In genomic region chr20:10946124-10946880, GRCh38 we compare ENCODE assay signal across 13 cellular contexts.
"Had no signal": no experiment of that assay in that cellular context is flagged by ENCODE, and none has a peak within 500 bp of the region (broad histone marks: within the 10 kb centered on the region; RNA-seq: fewer than 3 reads in every experiment).

No MANE protein-coding gene starts in this region.

- H3K9me3 Mint-ChIP-seq: activated naive CD8-positive, alpha-beta T cell treated with anti-CD3 and anti-CD28 coated beads, Interleukin-2, amount 10 ng/mL, durations not matched to agents 7 days and 5 days; dendritic cell treated with granulocyte-macrophage colony-stimulating factor and Interleukin-4, amounts not matched to agents 40 ng/mL and 50 ng/mL, for 4 days; nephron had no signal

- H3K36me3 Mint-ChIP-seq: activated naive CD8-positive, alpha-beta T cell treated with anti-CD3 and anti-CD28 coated beads, Interleukin-2, amount 10 ng/mL, durations not matched to agents 7 days and 5 days had no signal

- H3K27ac Mint-ChIP-seq: activated CD8-positive, alpha-beta T cell treated with anti-CD3 and anti-CD28 coated beads, Interleukin-2, amount 10 ng/mL, durations not matched to agents 7 days and 5 days; activated naive CD8-positive, alpha-beta T cell treated with anti-CD3 and anti-CD28 coated beads, Interleukin-2, amount 10 ng/mL, durations not matched to agents 7 days and 5 days; dendritic cell treated with granulocyte-macrophage colony-stimulating factor and Interleukin-4, amounts not matched to agents 40 ng/mL and 50 ng/mL, for 4 days; nephron had no signal

- H3K4me1 Mint-ChIP-seq: activated naive CD8-positive, alpha-beta T cell treated with anti-CD3 and anti-CD28 coated beads, Interleukin-2, amount 10 ng/mL, durations not matched to agents 7 days and 5 days; nephron had no signal

- H3K4me3 Mint-ChIP-seq: activated CD8-positive, alpha-beta T cell treated with anti-CD3 and anti-CD28 coated beads, Interleukin-2, amount 10 ng/mL, durations not matched to agents 7 days and 5 days; activated naive CD8-positive, alpha-beta T cell treated with anti-CD3 and anti-CD28 coated beads, Interleukin-2, amount 10 ng/mL, durations not matched to agents 7 days and 5 days; dendritic cell treated with granulocyte-macrophage colony-stimulating factor and Interleukin-4, amounts not matched to agents 40 ng/mL and 50 ng/mL, for 4 days; nephron had no signal

- DNase-seq: activated CD8-positive, alpha-beta memory T cell treated with anti-CD3 and anti-CD28 coated beads, Interleukin-2, amount 50 U/mL, for 48 hours; activated CD8-positive, alpha-beta T cell treated with anti-CD3 and anti-CD28 coated beads, Interleukin-2, amount 10 ng/mL, durations not matched to agents 7 days and 5 days; activated naive CD8-positive, alpha-beta T cell treated with anti-CD3 and anti-CD28 coated beads, Interleukin-2, amount 10 ng/mL, durations not matched to agents 7 days and 5 days; anterior cingulate cortex; cerebellar nuclear complex; erythroblast; left ventricle myocardium superior; mesendoderm; stimulated activated CD4-positive, alpha-beta T cell treated with anti-CD3 and anti-CD28 coated beads, Interleukin-12 subunit alpha, Interleukin-12 subunit beta, amount 100 ng/mL, for 4 hours; stimulated activated naive CD4-positive, alpha-beta T cell; substantia nigra had no signal

- ATAC-seq: activated CD8-positive, alpha-beta T cell treated with anti-CD3 and anti-CD28 coated beads, Interleukin-2, amount 10 ng/mL, durations not matched to agents 7 days and 5 days; left ventricle myocardium superior had no signal

- H3K27me3 Mint-ChIP-seq: activated naive CD8-positive, alpha-beta T cell treated with anti-CD3 and anti-CD28 coated beads, Interleukin-2, amount 10 ng/mL, durations not matched to agents 7 days and 5 days; dendritic cell treated with granulocyte-macrophage colony-stimulating factor and Interleukin-4, amounts not matched to agents 40 ng/mL and 50 ng/mL, for 4 days had no signal
